In the genomic region with DNA sequence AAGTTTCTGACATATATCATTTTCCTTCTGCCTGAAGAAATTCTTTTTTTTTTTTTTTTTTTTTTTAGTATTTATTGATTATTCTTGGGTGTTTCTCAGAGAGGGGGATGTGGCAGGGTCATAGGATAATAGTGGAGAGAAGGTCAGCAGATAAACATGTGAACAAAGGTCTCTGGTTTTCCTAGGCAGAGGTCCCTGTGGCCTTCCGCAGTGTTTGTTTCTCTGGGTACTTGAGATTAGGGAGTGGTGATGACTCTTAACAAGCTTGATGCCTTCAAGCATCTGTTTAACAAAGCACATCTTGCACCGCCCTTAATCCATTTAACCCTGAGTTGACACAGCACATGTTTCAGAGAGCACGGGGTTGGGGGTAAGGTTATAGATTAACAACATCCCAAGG, we compare ENCODE assay signal across 1 cellular context.
TF ChIP-seq lines count a peak whose summit lies in the region.
"Not testable (repeated sequence)": the region's sequence is repeated elsewhere in the genome, so short reads cannot be mapped to it uniquely, and the experiment has no call there.

No MANE protein-coding gene starts in this region.

TF ChIP-seq in HepG2, 621 proteins besides CTCF, POLR2A, EP300 and RAD21 (continued from another document):
- not testable (repeated sequence) for TF ChIP-seq SOX6 (IDR thresholded peaks at IDR 0.05)
- TF ChIP-seq SOX6 (CRISPR knock-in tag; IDR thresholded peaks at IDR 0.05) (peak; percentile 44), ZNF652 (CRISPR knock-in tag; IDR thresholded peaks at IDR 0.05; ENCODE audit: borderline replicate concordance, low read depth) (0 out of 2 replicates have a peak, but pooled peaks have one; percentile 60), ARID5B (CRISPR knock-in tag; IDR thresholded peaks at IDR 0.05) (peak; percentile 61; the same call in 1 of the 2 replicates)
- TF ChIP-seq, protein P1, sequence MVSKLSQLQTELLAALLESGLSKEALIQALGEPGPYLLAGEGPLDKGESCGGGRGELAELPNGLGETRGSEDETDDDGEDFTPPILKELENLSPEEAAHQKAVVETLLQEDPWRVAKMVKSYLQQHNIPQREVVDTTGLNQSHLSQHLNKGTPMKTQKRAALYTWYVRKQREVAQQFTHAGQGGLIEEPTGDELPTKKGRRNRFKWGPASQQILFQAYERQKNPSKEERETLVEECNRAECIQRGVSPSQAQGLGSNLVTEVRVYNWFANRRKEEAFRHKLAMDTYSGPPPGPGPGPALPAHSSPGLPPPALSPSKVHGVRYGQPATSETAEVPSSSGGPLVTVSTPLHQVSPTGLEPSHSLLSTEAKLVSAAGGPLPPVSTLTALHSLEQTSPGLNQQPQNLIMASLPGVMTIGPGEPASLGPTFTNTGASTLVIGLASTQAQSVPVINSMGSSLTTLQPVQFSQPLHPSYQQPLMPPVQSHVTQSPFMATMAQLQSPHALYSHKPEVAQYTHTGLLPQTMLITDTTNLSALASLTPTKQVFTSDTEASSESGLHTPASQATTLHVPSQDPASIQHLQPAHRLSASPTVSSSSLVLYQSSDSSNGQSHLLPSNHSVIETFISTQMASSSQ (IDR thresholded peaks at IDR 0.05; ENCODE audit: low read depth), result peak; percentile 19; the same call in 1 of the 2 replicates
- TF ChIP-seq, protein P1 (CRISPR knock-in tag; IDR thresholded peaks at IDR 0.05; ENCODE audit: borderline replicate concordance), result not testable (repeated sequence)
